In genomic region chrX:101348452-101349222, GRCh38 we compare ENCODE assay signal across 8 cellular contexts. TPM values are rescaled to one million over a fixed set of nuclear protein-coding genes. Genes with fewer than 3 reads are reported as not detected.
DNase-seq lines count a peak whose midpoint lies in the region; ATAC-seq, FAIRE-seq and TF ChIP-seq lines count a peak whose summit lies in the region.

Gene TIMM8A, minus strand, starts transcription at chrX:101348742. Its CDS starts 78 bp downstream, at chrX:101348664.

- ATAC-seq in GM18870 (IDR thresholded peaks at IDR 0.05; ENCODE audit: unreplicated experiment) = peak; percentile 93
- ATAC-seq in HG03103 (IDR thresholded peaks at IDR 0.05; ENCODE audit: low read depth, unreplicated experiment) = peak; percentile 90
- ATAC-seq in WTC11 = peak; percentile 96

- POLR2A ChIA-PET in WTC11 (lab: Charles Lee) = interaction anchor here (0.6 to 1.3 kb wide), 2 partner anchors 42 kb away, joined by 4 read pairs; partner anchors contain the start of gene RPL36A

- FAIRE-seq in bronchial epithelial cell (lab: Jason Lieb, UNC) = no peak

- CTCF ChIA-PET in WTC11 (lab: Charles Lee) = interaction anchor here (0.9 to 1.6 kb wide), 3 partner anchors 10 to 580 kb away, joined by 3 to 4 read pairs (median 3); partner anchors contain the start of gene RPL36A

- H3K9me3 Mint-ChIP-seq in WTC11 = no peaks in the 10 kb centered on the region

- H3K27me3 Mint-ChIP-seq in WTC11 (ENCODE audit: low read depth) = no peaks in the 10 kb centered on the region

- no peak for TF ChIP-seq CTCF in WTC11 (IDR thresholded peaks at IDR 0.05)
- TF ChIP-seq CTCF in bronchial epithelial cell (IDR thresholded peaks at IDR 0.05; ENCODE audit: insufficient read depth, low read length, severe bottlenecking) = no peak

- peak within 1 kb of the TSS; percentile 72 for H3K27ac Mint-ChIP-seq in WTC11

- H3K36me3 ChIP-seq in bronchial epithelial cell (ENCODE audit: control insufficient read depth, insufficient read depth, low read length) = no peaks in the 10 kb centered on the region

- H3K4me1 Mint-ChIP-seq in WTC11 = 0 out of 2 replicates have a peak, but pooled peaks cover 2% of the 10 kb centered on the region

- peak within 1 kb of the TSS; percentile 84 for H3K4me3 Mint-ChIP-seq in WTC11

- DNase-seq in ACHN (peak; percentile 69), NCI-H2171 treated with DMSO at 0.1 percent for 48 hours (lab: John Stamatoyannopoulos, UW) (peak; percentile 59), WTC11 (ENCODE audit: low spot score) (peak; percentile 65), bronchial epithelial cell (ENCODE audit: low read depth) (peak; percentile 49), iris pigment epithelial cell (ENCODE audit: low read depth) (peak; percentile 66)
- DNase-seq in stimulated activated CD4-positive, alpha-beta T cell treated with anti-CD3 and anti-CD28 coated beads, Interleukin-12 subunit alpha, Interleukin-12 subunit beta, amount 100 ng/mL, for 4 hours = peak; percentile 73

- H3K4me3 ChIP-seq in bronchial epithelial cell (ENCODE audit: low read depth, low read length) = peak within 1 kb of the TSS; percentile 75

- in situ Hi-C loops in ACHN (cut with HindIII; ENCODE audit: low pct_ligation_motif_present, low pct_unique_long_range_greater_than_20kb, low sequenced_read_pairs) = no loop called here

- no peaks in the 10 kb centered on the region for H3K27me3 ChIP-seq in bronchial epithelial cell (ENCODE audit: control insufficient read depth, insufficient read depth, low read length)

- peaks cover 16% of the 10 kb centered on the region for H3K36me3 Mint-ChIP-seq in WTC11

TF ChIP-seq in WTC11, 78 proteins besides CTCF, POLR2A, EP300 and RAD21 (continues in another document):
- TF ChIP-seq PREB (CRISPR knock-in tag; IDR thresholded peaks at IDR 0.05; ENCODE audit: borderline replicate concordance) (no peak), FOXK1 (CRISPR knock-in tag; IDR thresholded peaks at IDR 0.05) (0 out of 2 replicates have a peak, but pooled peaks have one; percentile 36), NR3C1 (CRISPR knock-in tag; conservative IDR thresholded peaks at IDR 0.05; ENCODE audit: low read depth) (no peak), E2F4 (CRISPR knock-in tag; IDR thresholded peaks at IDR 0.05; ENCODE audit: borderline replicate concordance, low read depth) (no peak), ZNF232 (CRISPR knock-in tag; IDR thresholded peaks at IDR 0.05) (no peak), RORB (CRISPR knock-in tag; IDR thresholded peaks at IDR 0.05) (no peak), ZNF219 (CRISPR knock-in tag; IDR thresholded peaks at IDR 0.05; ENCODE audit: borderline replicate concordance) (no peak), ZNF317 (CRISPR knock-in tag; IDR thresholded peaks at IDR 0.05; ENCODE audit: borderline replicate concordance, low read depth) (no peak), HMGXB4 (CRISPR knock-in tag; IDR thresholded peaks at IDR 0.05) (no peak), USF1 (CRISPR knock-in tag; IDR thresholded peaks at IDR 0.05) (peak; percentile 87), AFF4 (CRISPR knock-in tag; IDR thresholded peaks at IDR 0.05; ENCODE audit: borderline replicate concordance) (no peak), IRF1 (CRISPR knock-in tag; IDR thresholded peaks at IDR 0.05) (no peak), USF2 (CRISPR knock-in tag; IDR thresholded peaks at IDR 0.05) (peak; percentile 89), MYBL2 (CRISPR knock-in tag; IDR thresholded peaks at IDR 0.05) (no peak), CREB1 (CRISPR knock-in tag; IDR thresholded peaks at IDR 0.05) (no peak)

RNA-seq across cellular contexts. Expression of gene TIMM8A, which starts in this region (rescaled TPM):
- total RNA-seq in WTC11 (2021) (25.6 to 31.8 TPM (median 28.9 TPM) in 3 replicates), bronchial epithelial cell (4.4 and 7.4 TPM in 2 replicates)

Comparison
In these comparisons a context has a peak if more than half of its experiments do, and no peak if none do; other contexts are left out.
1. Peak in every context shown above with its lines: DNase-seq, ATAC-seq and H3K4me3 ChIP-seq.